29 cellular contexts compared by ENCODE assay signal in the genomic region with DNA sequence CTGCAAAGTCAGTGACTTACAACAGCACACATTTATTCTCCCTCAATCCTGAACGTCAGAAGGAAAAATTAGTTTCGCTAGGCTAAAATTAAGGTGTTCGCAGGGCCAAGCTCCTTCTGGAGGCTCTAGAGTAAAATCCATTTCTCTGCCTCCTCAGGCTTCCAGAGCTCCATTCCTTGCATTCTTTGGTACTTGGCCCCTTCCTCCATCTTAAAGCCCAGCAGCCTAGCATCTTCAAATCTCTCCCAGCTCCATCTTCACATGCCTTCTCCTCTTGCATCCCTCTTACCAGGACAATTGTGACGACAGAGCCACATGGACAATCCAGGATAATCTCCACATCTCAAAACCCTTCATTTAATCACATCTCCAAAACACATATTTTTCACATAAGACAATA.
"Had no signal": no experiment of that assay in that cellular context is flagged by ENCODE, and none has a peak within 500 bp of the region (broad histone marks: within the 10 kb centered on the region; RNA-seq: fewer than 3 reads in every experiment).

No MANE protein-coding gene starts in this region.

- H3K27me3 ChIP-seq: ascending aorta, breast epithelium, cardiac muscle cell, colonic mucosa, esophagus squamous epithelium had no signal

- DNase-seq: activated CD4-positive, alpha-beta memory T cell treated with anti-CD3 and anti-CD28 coated beads, Interleukin-2, amount 10 ng/mL, durations not matched to agents 7 days and 5 days; activated CD4-positive, alpha-beta T cell treated with anti-CD3 and anti-CD28 coated beads for 1 hour; activated CD4-positive, alpha-beta T cell treated with anti-CD3 and anti-CD28 coated beads for 4 hours; activated CD4-positive, alpha-beta T cell treated with anti-CD3 and anti-CD28 coated beads, Interleukin-2, amount 10 ng/mL, durations not matched to agents 7 days and 5 days; activated CD4-positive, alpha-beta T cell treated with anti-CD3 and anti-CD28 coated beads, Interleukin-2, amount 50 U/mL, for 4 hours; activated CD8-positive, alpha-beta memory T cell treated with anti-CD3 and anti-CD28 coated beads, Interleukin-2, amount 50 U/mL, for 48 hours; activated gamma-delta T cell; activated naive CD4-positive, alpha-beta T cell; activated naive CD4-positive, alpha-beta T cell treated with anti-CD3 and anti-CD28 coated beads, Interleukin-2, amount 10 ng/mL, durations not matched to agents 7 days and 5 days; activated naive CD8-positive, alpha-beta T cell treated with anti-CD3 and anti-CD28 coated beads, Interleukin-2, amount 10 ng/mL, durations not matched to agents 7 days and 5 days; activated T-cell treated with anti-CD3 and anti-CD28 coated beads for 4 hours; activated T-cell treated with anti-CD3 and anti-CD28 coated beads, Interleukin-2, amount 50 U/mL, for 24 hours; activated T-cell treated with anti-CD3 and anti-CD28 coated beads, Interleukin-2, amount 50 U/mL, for 72 hours; central memory CD4-positive, alpha-beta T cell; cerebellar nuclear complex; colonic mucosa; effector CD8-positive, alpha-beta T cell; esophagus squamous epithelium; foreskin melanocyte; head of caudate nucleus; T-helper 17 cell had no signal

- H3K9me3 Mint-ChIP-seq: activated CD4-positive, alpha-beta memory T cell treated with anti-CD3 and anti-CD28 coated beads, Interleukin-2, amount 10 ng/mL, durations not matched to agents 7 days and 5 days; activated CD4-positive, alpha-beta T cell treated with anti-CD3 and anti-CD28 coated beads, Interleukin-2, amount 10 ng/mL, durations not matched to agents 7 days and 5 days; activated naive CD4-positive, alpha-beta T cell treated with anti-CD3 and anti-CD28 coated beads, Interleukin-2, amount 10 ng/mL, durations not matched to agents 7 days and 5 days; activated naive CD4-positive, alpha-beta T cell treated with anti-CD3 and anti-CD28 coated beads, Interleukin-2, amount 50 U/mL, for 72 hours; activated naive CD8-positive, alpha-beta T cell treated with anti-CD3 and anti-CD28 coated beads, Interleukin-2, amount 10 ng/mL, durations not matched to agents 7 days and 5 days; activated T-cell treated with anti-CD3 and anti-CD28 coated beads, Interleukin-2, amount 50 U/mL, for 24 hours; activated T-cell treated with anti-CD3 and anti-CD28 coated beads, Interleukin-2, amount 50 U/mL, for 72 hours; brain; T-helper 2 cell treated with Interferon-gamma antibody and Interleukin-4, amounts not matched to agents 5 μg/mL and 100 μg/mL, for 36 hours had no signal

- H3K9me3 ChIP-seq: ascending aorta, breast epithelium, colonic mucosa, esophagus squamous epithelium had no signal

- H3K4me3 Mint-ChIP-seq: activated CD4-positive, alpha-beta memory T cell treated with anti-CD3 and anti-CD28 coated beads, Interleukin-2, amount 10 ng/mL, durations not matched to agents 7 days and 5 days; activated CD4-positive, alpha-beta T cell treated with anti-CD3 and anti-CD28 coated beads, Interleukin-2, amount 10 ng/mL, durations not matched to agents 7 days and 5 days; activated naive CD4-positive, alpha-beta T cell treated with anti-CD3 and anti-CD28 coated beads, Interleukin-2, amount 10 ng/mL, durations not matched to agents 7 days and 5 days; activated naive CD8-positive, alpha-beta T cell treated with anti-CD3 and anti-CD28 coated beads, Interleukin-2, amount 10 ng/mL, durations not matched to agents 7 days and 5 days; activated T-cell treated with anti-CD3 and anti-CD28 coated beads, Interleukin-2, amount 50 U/mL, for 24 hours; activated T-cell treated with anti-CD3 and anti-CD28 coated beads, Interleukin-2, amount 50 U/mL, for 72 hours; brain; T-helper 17 cell; T-helper 2 cell treated with Interferon-gamma antibody and Interleukin-4, amounts not matched to agents 5 μg/mL and 100 μg/mL, for 36 hours had no signal

- H3K36me3 Mint-ChIP-seq: activated naive CD4-positive, alpha-beta T cell treated with anti-CD3 and anti-CD28 coated beads, Interleukin-2, amount 10 ng/mL, durations not matched to agents 7 days and 5 days; activated naive CD4-positive, alpha-beta T cell treated with anti-CD3 and anti-CD28 coated beads, Interleukin-2, amount 50 U/mL, for 72 hours; activated naive CD8-positive, alpha-beta T cell treated with anti-CD3 and anti-CD28 coated beads, Interleukin-2, amount 10 ng/mL, durations not matched to agents 7 days and 5 days; brain had no signal

- FAIRE-seq: endothelial cell of umbilical vein had no signal

- ATAC-seq: activated naive CD4-positive, alpha-beta T cell treated with anti-CD3 and anti-CD28 coated beads, Interleukin-2, amount 50 U/mL, for 72 hours; activated T-cell treated with anti-CD3 and anti-CD28 coated beads, Interleukin-2, amount 50 U/mL, for 72 hours; T-helper 17 cell had no signal

- H3K27me3 Mint-ChIP-seq: activated CD4-positive, alpha-beta memory T cell treated with anti-CD3 and anti-CD28 coated beads, Interleukin-2, amount 10 ng/mL, durations not matched to agents 7 days and 5 days; activated CD4-positive, alpha-beta T cell treated with anti-CD3 and anti-CD28 coated beads, Interleukin-2, amount 10 ng/mL, durations not matched to agents 7 days and 5 days; activated naive CD4-positive, alpha-beta T cell treated with anti-CD3 and anti-CD28 coated beads, Interleukin-2, amount 10 ng/mL, durations not matched to agents 7 days and 5 days; activated naive CD8-positive, alpha-beta T cell treated with anti-CD3 and anti-CD28 coated beads, Interleukin-2, amount 10 ng/mL, durations not matched to agents 7 days and 5 days had no signal

- H3K4me3 ChIP-seq: ascending aorta, breast epithelium, cardiac muscle cell, colonic mucosa, esophagus squamous epithelium had no signal

- H3K4me1 Mint-ChIP-seq: activated CD4-positive, alpha-beta memory T cell treated with anti-CD3 and anti-CD28 coated beads, Interleukin-2, amount 10 ng/mL, durations not matched to agents 7 days and 5 days; activated CD4-positive, alpha-beta T cell treated with anti-CD3 and anti-CD28 coated beads, Interleukin-2, amount 10 ng/mL, durations not matched to agents 7 days and 5 days; activated naive CD4-positive, alpha-beta T cell treated with anti-CD3 and anti-CD28 coated beads, Interleukin-2, amount 10 ng/mL, durations not matched to agents 7 days and 5 days; activated naive CD8-positive, alpha-beta T cell treated with anti-CD3 and anti-CD28 coated beads, Interleukin-2, amount 10 ng/mL, durations not matched to agents 7 days and 5 days; brain; T-helper 17 cell had no signal

- H3K36me3 ChIP-seq: ascending aorta, breast epithelium, cardiac muscle cell, colonic mucosa, esophagus squamous epithelium had no signal

- H3K27ac Mint-ChIP-seq: activated CD4-positive, alpha-beta memory T cell treated with anti-CD3 and anti-CD28 coated beads, Interleukin-2, amount 10 ng/mL, durations not matched to agents 7 days and 5 days; activated CD4-positive, alpha-beta T cell treated with anti-CD3 and anti-CD28 coated beads, Interleukin-2, amount 10 ng/mL, durations not matched to agents 7 days and 5 days; activated naive CD4-positive, alpha-beta T cell treated with anti-CD3 and anti-CD28 coated beads, Interleukin-2, amount 10 ng/mL, durations not matched to agents 7 days and 5 days; activated naive CD4-positive, alpha-beta T cell treated with anti-CD3 and anti-CD28 coated beads, Interleukin-2, amount 50 U/mL, for 72 hours; activated naive CD8-positive, alpha-beta T cell treated with anti-CD3 and anti-CD28 coated beads, Interleukin-2, amount 10 ng/mL, durations not matched to agents 7 days and 5 days; activated T-cell treated with anti-CD3 and anti-CD28 coated beads, Interleukin-2, amount 50 U/mL, for 24 hours; activated T-cell treated with anti-CD3 and anti-CD28 coated beads, Interleukin-2, amount 50 U/mL, for 72 hours; brain; T-helper 17 cell; T-helper 2 cell treated with Interferon-gamma antibody and Interleukin-4, amounts not matched to agents 5 μg/mL and 100 μg/mL, for 36 hours had no signal

- H3K4me1 ChIP-seq: ascending aorta, breast epithelium, colonic mucosa, esophagus squamous epithelium had no signal

- H3K27ac ChIP-seq: ascending aorta, breast epithelium, cardiac muscle cell, colonic mucosa, epithelial cell of prostate, esophagus squamous epithelium had no signal
